17 cellular contexts compared by ENCODE assay signal in the genomic region with DNA sequence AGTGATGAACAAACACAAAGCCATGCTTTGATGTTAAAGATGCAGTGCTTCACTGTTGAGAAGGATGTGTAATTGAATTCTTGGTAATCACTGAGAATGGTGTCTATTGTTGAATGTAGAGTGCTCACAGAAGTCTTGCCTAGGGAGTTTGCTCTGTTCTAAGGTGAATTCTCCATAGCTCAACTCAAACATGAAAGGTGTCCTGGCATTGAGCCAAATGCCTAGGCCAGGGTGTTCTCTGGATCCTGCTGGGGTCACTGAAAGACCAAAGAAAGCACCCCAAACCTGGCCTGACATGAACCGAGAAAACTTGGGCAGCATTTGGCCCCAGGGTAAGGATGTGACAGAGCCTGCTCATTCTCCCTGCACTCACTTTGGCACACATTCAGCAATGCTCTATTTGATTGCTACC.
A peak's percentile ranks its signal among the peaks of the same experiment; 100 is the strongest.
DNase-seq lines count a peak whose midpoint lies in the region; FAIRE-seq and TF ChIP-seq lines count a peak whose summit lies in the region.
"Had no signal": no experiment of that assay in that cellular context is flagged by ENCODE, and none has a peak within 500 bp of the region (broad histone marks: within the 10 kb centered on the region; RNA-seq: fewer than 3 reads in every experiment).

No MANE protein-coding gene starts in this region.

- 0 out of 2 replicates have a peak, but pooled peaks have one; percentile 22 for TF ChIP-seq CTCF in RWPE1 (conservative IDR thresholded peaks at IDR 0.05; ENCODE audit: low read depth)

- H3K27ac ChIP-seq in RWPE1, result peak overlapping the region; percentile 61
- H3K27ac ChIP-seq: adrenal gland had no signal

- CTCF ChIA-PET in RWPE1 (lab: Yijun Ruan, JAX), result interaction anchor here (0.6 kb wide), 2 partner anchors 19 to 424 kb away, joined by 3 read pairs; no protein-coding TSS in a partner anchor

- POLR2A ChIA-PET in RWPE1 (lab: Yijun Ruan, JAX; ENCODE audit: low non-redundant PET), result no interaction called here

- DNase-seq in NCI-H1105 treated with DMSO at 0.1 percent for 48 hours (lab: John Stamatoyannopoulos, UW) (peak; percentile 11), NCI-H1105 (lab: John Stamatoyannopoulos, UW) (no peak), HTR-8/SVneo (ENCODE audit: insufficient read length, low spot score) (no peak), RWPE1 (ENCODE audit: low spot score) (peak; percentile 77), islet precursor cell (peak; percentile 56), NCI-H510A treated with DMSO at 0.1 percent for 48 hours (lab: John Stamatoyannopoulos, UW) (no peak), dedifferentiated amniotic fluid mesenchymal stem cell (ENCODE audit: extremely low spot score) (no peak), cortex of kidney (lab: John Stamatoyannopoulos, UW) (no peak)
- DNase-seq: activated CD4-positive, alpha-beta T cell treated with anti-CD3 and anti-CD28 coated beads for 36 hours; activated effector memory CD4-positive, alpha-beta T cell treated with Interleukin-2 at 50 U/mL for 16 hours; caudate nucleus; DMS79; effector CD8-positive, alpha-beta T cell; left cardiac atrium; MV-4-11; stimulated activated CD4-positive, alpha-beta T cell treated with anti-CD3 and anti-CD28 coated beads, Interleukin-2, amount 100 ng/mL, for 24 hours had no signal

- peak; percentile 20 for FAIRE-seq in HTR-8/SVneo (lab: Jason Lieb, UNC)

Comparison
In these comparisons a context has a peak if more than half of its experiments do, and no peak if none do; other contexts are left out.
1. DNase-seq: peak in NCI-H1105 treated with DMSO at 0.1 percent for 48 hours (single experiment), RWPE1 (single experiment) and islet precursor cell (single experiment); none in NCI-H1105 (single experiment), HTR-8/SVneo (single experiment), NCI-H510A treated with DMSO at 0.1 percent for 48 hours (single experiment), dedifferentiated amniotic fluid mesenchymal stem cell (single experiment) and cortex of kidney (single experiment).